In the genomic region with DNA sequence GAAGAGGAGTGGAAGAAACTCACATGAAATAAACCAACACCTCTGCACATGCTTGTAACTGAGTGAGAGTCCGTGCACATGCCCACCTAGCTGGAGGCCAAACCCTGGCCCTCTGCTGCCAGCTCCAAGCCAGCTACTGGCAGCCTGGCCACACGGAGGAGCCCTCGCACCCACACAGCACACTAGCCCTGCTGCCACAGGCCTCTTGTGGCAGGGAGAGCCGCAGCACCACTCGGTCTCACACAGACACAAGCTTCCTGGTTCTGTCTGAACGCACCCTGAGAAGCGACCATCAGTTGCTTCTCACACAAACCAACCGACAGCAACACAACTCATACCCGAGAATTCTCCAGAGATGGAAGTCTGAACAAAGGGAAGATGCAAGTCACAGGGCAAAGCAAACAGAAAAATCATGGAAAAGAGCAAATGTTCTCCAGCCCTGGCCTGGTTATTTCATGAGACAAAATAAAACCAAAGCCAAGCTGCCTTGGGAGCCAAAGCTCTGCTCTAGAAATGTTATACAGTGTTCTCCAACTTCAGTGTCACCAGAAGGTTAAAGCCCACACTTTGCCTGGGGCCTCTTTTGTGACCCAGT, we compare ENCODE assay signal across 8 cellular contexts.
DNase-seq lines count a peak whose midpoint lies in the region; ATAC-seq and TF ChIP-seq lines count a peak whose summit lies in the region.

No MANE protein-coding gene starts in this region.

- 21 to 30% methylated on average over 9 of the region's 9 CpGs for WGBS in heart right ventricle, 2 donors

- H3K27me3 ChIP-seq in heart right ventricle, result no peaks in the 10 kb centered on the region

- H3K4me1 ChIP-seq in heart right ventricle, result peaks cover 0 to 5% (median 0%) of the 10 kb centered on the region in 9 donors

- POLR2A ChIA-PET in RWPE1 (lab: Yijun Ruan, JAX; ENCODE audit: low non-redundant PET), result no interaction called here

- H3K9me3 ChIP-seq in heart right ventricle, result no peaks in the 10 kb centered on the region

- CTCF ChIA-PET in RWPE1 (lab: Yijun Ruan, JAX), result no interaction called here

- ATAC-seq in GM19395 (IDR thresholded peaks at IDR 0.05; ENCODE audit: unreplicated experiment), result peak; percentile 80
- peak; percentile 95 for ATAC-seq in HG03469 (IDR thresholded peaks at IDR 0.05; ENCODE audit: unreplicated experiment)
- ATAC-seq in heart right ventricle, result peak in 7 of 8 donors; percentile 55 to 79 (median 75)

- intact Hi-C loops in heart right ventricle (cut with DNase I), result no loop called here

- no peaks in the 10 kb centered on the region for H3K36me3 ChIP-seq in heart right ventricle

- DNase-seq in COR-L47 (lab: John Stamatoyannopoulos, UW) (peak; percentile 53), RWPE1 (ENCODE audit: low spot score) (peak; percentile 20), heart right ventricle (peak; percentile 11 to 36), DMS79 (lab: John Stamatoyannopoulos, UW) (no peak)
- peak; percentile 46 for DNase-seq in activated naive CD4-positive, alpha-beta T cell treated with Interleukin-2 at 50 U/mL for 16 hours
- peak; percentile 79 for DNase-seq in stimulated activated CD4-positive, alpha-beta T cell treated with anti-CD3 and anti-CD28 coated beads, Interleukin-15, amount 100 ng/mL, for 24 hours

- H3K4me3 ChIP-seq in heart right ventricle, result no peak overlapping the region

- TF ChIP-seq CTCF in RWPE1 (conservative IDR thresholded peaks at IDR 0.05; ENCODE audit: low read depth), result no peak
- peak in 7 of 9 donors; percentile 13 to 52 (median 39) for TF ChIP-seq CTCF in heart right ventricle (IDR thresholded peaks at IDR 0.05)

- H3K27ac ChIP-seq in RWPE1, result no peak overlapping the region
- peak overlapping the region in 1 of 10 donors; percentile 9 for H3K27ac ChIP-seq in heart right ventricle
